In the genomic region with DNA sequence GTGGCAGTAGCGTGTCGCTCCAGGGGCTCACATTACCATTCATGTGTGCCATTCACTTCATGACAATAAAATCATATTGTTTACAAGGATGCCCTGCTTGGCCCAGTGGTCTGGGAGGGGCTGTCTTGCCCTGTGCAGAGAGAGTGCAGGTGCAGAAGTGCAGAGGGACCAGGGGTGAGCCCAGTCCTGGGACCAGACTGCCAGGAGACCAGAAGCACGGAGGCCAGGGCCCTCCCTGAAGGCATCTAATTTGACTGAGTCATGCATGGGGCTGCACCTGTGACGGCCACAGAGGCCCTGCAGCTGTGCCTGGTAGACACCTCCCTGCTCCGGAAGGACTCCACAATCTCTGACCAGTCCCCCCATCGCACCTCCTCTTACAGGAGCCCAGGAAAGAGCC, we compare ENCODE assay signal across 30 cellular contexts.
"Had no signal": no experiment of that assay in that cellular context is flagged by ENCODE, and none has a peak within 500 bp of the region (broad histone marks: within the 10 kb centered on the region; RNA-seq: fewer than 3 reads in every experiment).

No MANE protein-coding gene starts in this region.

- H3K4me3 ChIP-seq: esophagus muscularis mucosa, gastrocnemius medialis, heart right ventricle had no signal

- H3K9me3 ChIP-seq: esophagus muscularis mucosa, gastrocnemius medialis had no signal

- ATAC-seq: activated CD4-positive, alpha-beta T cell treated with anti-CD3 and anti-CD28 coated beads for 36 hours; activated CD4-positive, CD25-positive, alpha-beta regulatory T cell treated with anti-CD3 and anti-CD28 coated beads, Interleukin-2, amount 50 U/mL, for 24 hours; activated CD8-positive, alpha-beta memory T cell treated with anti-CD3 and anti-CD28 coated beads, Interleukin-2, amount 10 ng/mL, durations not matched to agents 7 days and 5 days; activated CD8-positive, alpha-beta T cell treated with anti-CD3 and anti-CD28 coated beads, Interleukin-2, amount 10 ng/mL, durations not matched to agents 7 days and 5 days; effector memory CD8-positive, alpha-beta T cell; foreskin keratinocyte; gastrocnemius medialis; heart right ventricle; T-helper 17 cell had no signal

- H3K4me1 ChIP-seq: esophagus muscularis mucosa, foreskin keratinocyte, gastrocnemius medialis, heart right ventricle had no signal

- H3K36me3 ChIP-seq: brain microvascular endothelial cell, esophagus muscularis mucosa, gastrocnemius medialis, heart right ventricle, WERI-Rb-1 had no signal

- H3K27me3 ChIP-seq: brain microvascular endothelial cell, foreskin keratinocyte, gastrocnemius medialis, heart right ventricle had no signal

- H3K27ac ChIP-seq: brain microvascular endothelial cell, esophagus muscularis mucosa, foreskin keratinocyte, gastrocnemius medialis, heart right ventricle, WERI-Rb-1 had no signal

- DNase-seq: activated B cell treated with CpG ODN at 0.5 μM for 24 hours; activated CD4-positive, alpha-beta memory T cell treated with anti-CD3 and anti-CD28 coated beads for 36 hours; activated CD4-positive, alpha-beta T cell treated with anti-CD3 and anti-CD28 coated beads for 36 hours; activated CD4-positive, alpha-beta T cell treated with anti-CD3 and anti-CD28 coated beads, Interleukin-2, amount 10 ng/mL, durations not matched to agents 24 days and 14 days; activated CD8-positive, alpha-beta memory T cell treated with anti-CD3 and anti-CD28 coated beads, Interleukin-2, amount 10 ng/mL, durations not matched to agents 7 days and 5 days; activated CD8-positive, alpha-beta memory T cell treated with anti-CD3 and anti-CD28 coated beads, Interleukin-2, amount 50 U/mL, for 4 hours; activated CD8-positive, alpha-beta T cell treated with anti-CD3 and anti-CD28 coated beads, Interleukin-2, amount 10 ng/mL, durations not matched to agents 7 days and 5 days; activated gamma-delta T cell treated with Interleukin-2 at 50 U/mL for 16 hours; activated naive CD4-positive, alpha-beta T cell treated with anti-CD3 and anti-CD28 coated beads, Interleukin-2, amount 50 U/mL, for 16 hours; activated naive CD4-positive, alpha-beta T cell treated with Interleukin-2 at 50 U/mL for 16 hours; activated T-cell treated with anti-CD3 and anti-CD28 coated beads, Interleukin-2, amount 50 U/mL, for 1 hour; activated T-cell treated with anti-CD3 and anti-CD28 coated beads, Interleukin-2, amount 50 U/mL, for 48 hours; amniotic stem cell; anterior cingulate cortex; brain microvascular endothelial cell; caudate nucleus; cortex of kidney; dermis blood vessel endothelial cell; effector CD4-positive, alpha-beta T cell; effector memory CD8-positive, alpha-beta T cell; erythroblast; foreskin keratinocyte; gastrocnemius medialis; heart right ventricle; T-helper 1 cell; T-helper 17 cell; T1000; WERI-Rb-1 had no signal
